30 cellular contexts compared by ENCODE assay signal in genomic region chr20:20737158-20737557, GRCh38. TPM values are rescaled to one million over a fixed set of nuclear protein-coding genes. Genes with fewer than 3 reads are reported as not detected.
DNase-seq lines count a peak whose midpoint lies in the region; ATAC-seq and TF ChIP-seq lines count a peak whose summit lies in the region.
"Had no signal": no experiment of that assay in that cellular context is flagged by ENCODE, and none has a peak within 500 bp of the region (broad histone marks: within the 10 kb centered on the region; RNA-seq: fewer than 3 reads in every experiment).

No MANE protein-coding gene starts in this region.

- no peaks in the 10 kb centered on the region for H3K27me3 ChIP-seq in psoas muscle (ENCODE audit: insufficient read depth in 3 of 3, low read length in 2 of 3)
- H3K27me3 ChIP-seq: pancreas, SJSA1, vagina had no signal

- intact Hi-C loops in activated CD8-positive, alpha-beta T cell treated with anti-CD3 and anti-CD28 coated beads for 36 hours (cut with micrococcal nuclease) = no loop called here
- intact Hi-C loops in psoas muscle (cut with DNase I) = no loop called here

- CTCF ChIA-PET in activated CD8-positive, alpha-beta T cell treated with anti-CD3 and anti-CD28 coated beads for 36 hours (lab: Charles Lee) = no interaction called here
- CTCF ChIA-PET in activated CD8-positive, alpha-beta T cell treated with anti-CD3 and anti-CD28 coated beads, Interleukin-2, amount 10 ng/mL, durations not matched to agents 7 days and 5 days (lab: Charles Lee) = no interaction called here

- DNase-seq in activated CD8-positive, alpha-beta T cell treated with anti-CD3 and anti-CD28 coated beads for 36 hours = peak; percentile 10
- DNase-seq in activated CD8-positive, alpha-beta T cell treated with anti-CD3 and anti-CD28 coated beads, Interleukin-2, amount 10 ng/mL, durations not matched to agents 7 days and 5 days = no peak
- DNase-seq in KBM-7 = peak; percentile 38
- peak; percentile 60 for DNase-seq in RPMI8226
- DNase-seq in psoas muscle = no peak
- no peak for DNase-seq in activated T-cell treated with anti-CD3 and anti-CD28 coated beads for 4 hours
- DNase-seq: activated CD4-positive, alpha-beta T cell treated with anti-CD3 and anti-CD28 coated beads for 4 hours; activated naive CD4-positive, alpha-beta T cell treated with anti-CD3 and anti-CD28 coated beads for 36 hours; activated T-cell treated with anti-CD3 and anti-CD28 coated beads, Interleukin-2, amount 50 U/mL, for 72 hours; amniotic stem cell; effector memory CD8-positive, alpha-beta T cell; foreskin melanocyte; hippocampal formation; immature natural killer cell; midbrain; NCI-H2029 treated with DMSO at 0.1 percent for 48 hours; NK-92 treated with Interleukin-12 subunit alpha and Interleukin-12 subunit beta, amount 100 ng/mL, for 24 hours; pancreas; right cardiac atrium; stimulated activated CD4-positive, alpha-beta T cell treated with anti-CD3 and anti-CD28 coated beads, Interleukin-4, amount 100 ng/mL, for 24 hours; stimulated activated naive CD8-positive, alpha-beta T cell treated with anti-CD3 and anti-CD28 coated beads, Interleukin-15, Interleukin-2, amounts not matched to agents 100 U/mL and 50 U/mL, for 24 hours had no signal

- 10 to 20% (median 19%) methylated on average over 2 of the region's 2 CpGs for WGBS in psoas muscle, 3 donors

- no peak overlapping the region for H3K4me3 ChIP-seq in psoas muscle
- H3K4me3 ChIP-seq: A549, coronary artery, pancreas, SJSA1, thoracic aorta, vagina had no signal

- no peak overlapping the region for H3K27ac Mint-ChIP-seq in activated CD8-positive, alpha-beta T cell treated with anti-CD3 and anti-CD28 coated beads for 36 hours
- H3K27ac Mint-ChIP-seq in activated CD8-positive, alpha-beta T cell treated with anti-CD3 and anti-CD28 coated beads, Interleukin-2, amount 10 ng/mL, durations not matched to agents 7 days and 5 days = no peak overlapping the region
- H3K27ac Mint-ChIP-seq in activated T-helper 17 cell treated with anti-CD3 and anti-CD28 coated beads, Interleukin-2, amount 50 U/mL, for 72 hours = no peak overlapping the region
- H3K27ac Mint-ChIP-seq: activated naive CD4-positive, alpha-beta T cell treated with anti-CD3 and anti-CD28 coated beads for 36 hours; activated T-cell treated with anti-CD3 and anti-CD28 coated beads, Interleukin-2, amount 50 U/mL, for 72 hours; effector memory CD8-positive, alpha-beta T cell; immature natural killer cell; natural killer cell treated with Interleukin-12 subunit alpha and Interleukin-12 subunit beta and Interleukin-15 and Interleukin-18, amount 100 ng/mL, for 72 hours had no signal

- H3K4me3 Mint-ChIP-seq in activated CD8-positive, alpha-beta T cell treated with anti-CD3 and anti-CD28 coated beads for 36 hours = no peak overlapping the region
- no peak overlapping the region for H3K4me3 Mint-ChIP-seq in activated CD8-positive, alpha-beta T cell treated with anti-CD3 and anti-CD28 coated beads, Interleukin-2, amount 10 ng/mL, durations not matched to agents 7 days and 5 days
- H3K4me3 Mint-ChIP-seq in activated T-helper 17 cell treated with anti-CD3 and anti-CD28 coated beads, Interleukin-2, amount 50 U/mL, for 72 hours = no peak overlapping the region
- H3K4me3 Mint-ChIP-seq: activated naive CD4-positive, alpha-beta T cell treated with anti-CD3 and anti-CD28 coated beads for 36 hours; activated T-cell treated with anti-CD3 and anti-CD28 coated beads, Interleukin-2, amount 50 U/mL, for 72 hours; effector memory CD8-positive, alpha-beta T cell; immature natural killer cell; natural killer cell treated with Interleukin-12 subunit alpha and Interleukin-12 subunit beta and Interleukin-15 and Interleukin-18, amount 100 ng/mL, for 72 hours had no signal

- no peaks in the 10 kb centered on the region for H3K9me3 Mint-ChIP-seq in activated CD8-positive, alpha-beta T cell treated with anti-CD3 and anti-CD28 coated beads for 36 hours
- no peaks in the 10 kb centered on the region for H3K9me3 Mint-ChIP-seq in activated CD8-positive, alpha-beta T cell treated with anti-CD3 and anti-CD28 coated beads, Interleukin-2, amount 10 ng/mL, durations not matched to agents 7 days and 5 days (ENCODE audit: insufficient read depth)
- no peaks in the 10 kb centered on the region for H3K9me3 Mint-ChIP-seq in activated T-helper 17 cell treated with anti-CD3 and anti-CD28 coated beads, Interleukin-2, amount 50 U/mL, for 72 hours
- H3K9me3 Mint-ChIP-seq: activated naive CD4-positive, alpha-beta T cell treated with anti-CD3 and anti-CD28 coated beads for 36 hours; activated T-cell treated with anti-CD3 and anti-CD28 coated beads, Interleukin-2, amount 50 U/mL, for 72 hours; effector memory CD8-positive, alpha-beta T cell; natural killer cell treated with Interleukin-12 subunit alpha and Interleukin-12 subunit beta and Interleukin-15 and Interleukin-18, amount 100 ng/mL, for 72 hours had no signal

- H3K27me3 Mint-ChIP-seq in activated CD8-positive, alpha-beta T cell treated with anti-CD3 and anti-CD28 coated beads for 36 hours = no peaks in the 10 kb centered on the region
- peaks cover 17% of the 10 kb centered on the region for H3K27me3 Mint-ChIP-seq in activated CD8-positive, alpha-beta T cell treated with anti-CD3 and anti-CD28 coated beads, Interleukin-2, amount 10 ng/mL, durations not matched to agents 7 days and 5 days (ENCODE audit: low read depth)
- peaks cover 17% of the 10 kb centered on the region for H3K27me3 Mint-ChIP-seq in activated T-helper 17 cell treated with anti-CD3 and anti-CD28 coated beads, Interleukin-2, amount 50 U/mL, for 72 hours

- no peak overlapping the region for H3K27ac ChIP-seq in psoas muscle
- H3K27ac ChIP-seq: A549, coronary artery, pancreas, SJSA1, thoracic aorta, vagina had no signal

- no peak for ATAC-seq in activated CD8-positive, alpha-beta T cell treated with anti-CD3 and anti-CD28 coated beads for 36 hours
- no peak for ATAC-seq in activated CD8-positive, alpha-beta T cell treated with anti-CD3 and anti-CD28 coated beads, Interleukin-2, amount 10 ng/mL, durations not matched to agents 7 days and 5 days
- ATAC-seq in psoas muscle = peak in 3 of 4 donors; percentile 29 to 75 (median 60)
- no peak for ATAC-seq in activated T-helper 17 cell treated with anti-CD3 and anti-CD28 coated beads, Interleukin-2, amount 50 U/mL, for 72 hours (replicated peaks)
- no peak for ATAC-seq in HG03460 (IDR thresholded peaks at IDR 0.05; ENCODE audit: unreplicated experiment)
- ATAC-seq: A549; activated T-cell treated with anti-CD3 and anti-CD28 coated beads, Interleukin-2, amount 50 U/mL, for 72 hours; effector memory CD8-positive, alpha-beta T cell; Panc1; pancreas; stimulated activated naive CD8-positive, alpha-beta T cell treated with anti-CD3 and anti-CD28 coated beads, Interleukin-15, Interleukin-2, amounts not matched to agents 100 U/mL and 50 U/mL, for 24 hours had no signal

- peaks cover 19% of the 10 kb centered on the region for H3K4me1 Mint-ChIP-seq in activated CD8-positive, alpha-beta T cell treated with anti-CD3 and anti-CD28 coated beads for 36 hours (ENCODE audit: low read depth)
- H3K4me1 Mint-ChIP-seq in activated CD8-positive, alpha-beta T cell treated with anti-CD3 and anti-CD28 coated beads, Interleukin-2, amount 10 ng/mL, durations not matched to agents 7 days and 5 days (ENCODE audit: low read depth) = peaks cover 22% of the 10 kb centered on the region
- H3K4me1 Mint-ChIP-seq in activated T-helper 17 cell treated with anti-CD3 and anti-CD28 coated beads, Interleukin-2, amount 50 U/mL, for 72 hours = peaks cover 5% of the 10 kb centered on the region

- no peak for TF ChIP-seq CTCF in activated CD8-positive, alpha-beta T cell treated with anti-CD3 and anti-CD28 coated beads for 36 hours (IDR thresholded peaks at IDR 0.05)
- no peak for TF ChIP-seq CTCF in psoas muscle (IDR thresholded peaks at IDR 0.05)

- H3K36me3 ChIP-seq in psoas muscle (ENCODE audit: insufficient read depth in 1 of 2, low read depth in 1 of 2) = no peaks in the 10 kb centered on the region
- H3K36me3 ChIP-seq: pancreas, SJSA1, thoracic aorta, vagina had no signal

- H3K9me3 ChIP-seq in psoas muscle = no peaks in the 10 kb centered on the region
- H3K9me3 ChIP-seq: A549, pancreas, SJSA1, thoracic aorta, vagina had no signal

- in situ Hi-C loops in KBM-7 (cut with MboI; ENCODE audit: low pct_unique_long_range_greater_than_20kb, low sequenced_read_pairs) = no loop called here

- no peaks in the 10 kb centered on the region for H3K36me3 Mint-ChIP-seq in activated CD8-positive, alpha-beta T cell treated with anti-CD3 and anti-CD28 coated beads for 36 hours (ENCODE audit: low read depth)
- no peaks in the 10 kb centered on the region for H3K36me3 Mint-ChIP-seq in activated CD8-positive, alpha-beta T cell treated with anti-CD3 and anti-CD28 coated beads, Interleukin-2, amount 10 ng/mL, durations not matched to agents 7 days and 5 days (ENCODE audit: low read depth)
- H3K36me3 Mint-ChIP-seq in activated T-helper 17 cell treated with anti-CD3 and anti-CD28 coated beads, Interleukin-2, amount 50 U/mL, for 72 hours (ENCODE audit: low read depth) = no peaks in the 10 kb centered on the region
- H3K36me3 Mint-ChIP-seq: immature natural killer cell; natural killer cell treated with Interleukin-12 subunit alpha and Interleukin-12 subunit beta and Interleukin-15 and Interleukin-18, amount 100 ng/mL, for 72 hours had no signal

- POLR2A ChIA-PET in activated CD8-positive, alpha-beta T cell treated with anti-CD3 and anti-CD28 coated beads for 36 hours (lab: Charles Lee) = interaction anchor here (0.7 to 1.4 kb wide), 3 partner anchors 25 to 782 kb away, joined by 3 read pairs; no protein-coding TSS in a partner anchor
- POLR2A ChIA-PET in activated CD8-positive, alpha-beta T cell treated with anti-CD3 and anti-CD28 coated beads, Interleukin-2, amount 10 ng/mL, durations not matched to agents 7 days and 5 days (lab: Charles Lee) = no interaction called here

- H3K4me1 ChIP-seq in psoas muscle = peaks cover 38% of the 10 kb centered on the region
- H3K4me1 ChIP-seq: A549, SJSA1 had no signal

RNA-seq across cellular contexts. Expression of gene RALGAPA2, which starts 24.7 kb away (rescaled TPM):
- 10 to 100 TPM; 14.3 to 17.2 TPM for total RNA-seq in activated CD8-positive, alpha-beta T cell treated with anti-CD3 and anti-CD28 coated beads for 36 hours
- 10 to 100 TPM; 21.8 to 22.8 TPM for total RNA-seq in activated CD8-positive, alpha-beta T cell treated with anti-CD3 and anti-CD28 coated beads, Interleukin-2, amount 10 ng/mL, durations not matched to agents 7 days and 5 days
- 10 to 100 TPM; 51.1 to 75.5 (median 71.4) TPM for total RNA-seq in psoas muscle
- polyA plus RNA-seq in psoas muscle = 10 to 100 TPM; 12.2 to 49.3 (median 24.1) TPM
- total RNA-seq in activated T-helper 17 cell treated with anti-CD3 and anti-CD28 coated beads, Interleukin-2, amount 50 U/mL, for 72 hours = 10 to 100 TPM; 19.2 to 23.2 TPM

Comparison
In these comparisons a context has a peak if more than half of its experiments do, and no peak if none do; other contexts are left out.
1. DNase-seq: peak in activated CD8-positive, alpha-beta T cell treated with anti-CD3 and anti-CD28 coated beads for 36 hours (single experiment), KBM-7 (single experiment) and RPMI8226 (single experiment); none in activated CD8-positive, alpha-beta T cell treated with anti-CD3 and anti-CD28 coated beads, Interleukin-2, amount 10 ng/mL, durations not matched to agents 7 days and 5 days (single experiment), psoas muscle (0 of 2) and activated T-cell treated with anti-CD3 and anti-CD28 coated beads for 4 hours (single experiment).
2. ATAC-seq: peak in psoas muscle (3 of 4); none in activated CD8-positive, alpha-beta T cell treated with anti-CD3 and anti-CD28 coated beads for 36 hours (single experiment), activated CD8-positive, alpha-beta T cell treated with anti-CD3 and anti-CD28 coated beads, Interleukin-2, amount 10 ng/mL, durations not matched to agents 7 days and 5 days (single experiment), activated T-helper 17 cell treated with anti-CD3 and anti-CD28 coated beads, Interleukin-2, amount 50 U/mL, for 72 hours (single experiment) and HG03460 (single experiment).